Comparison of ENCODE assay signal across 9 cellular contexts in genomic region chr3:195133462-195133861, GRCh38.
DNase-seq lines count a peak whose midpoint lies in the region; ATAC-seq, FAIRE-seq and TF ChIP-seq lines count a peak whose summit lies in the region.
"Had no signal": no experiment of that assay in that cellular context is flagged by ENCODE, and none has a peak within 500 bp of the region (broad histone marks: within the 10 kb centered on the region; RNA-seq: fewer than 3 reads in every experiment).

No MANE protein-coding gene starts in this region.

- no peaks in the 10 kb centered on the region for H4K20me1 ChIP-seq in MM.1S (ENCODE audit: insufficient read depth, low read length)

- H3K9me2 ChIP-seq in MM.1S (replicated peaks; ENCODE audit: insufficient read depth, low read length) = no peaks in the 10 kb centered on the region

- no peaks in the 10 kb centered on the region for H3K9me3 ChIP-seq in MM.1S (replicated peaks; ENCODE audit: insufficient read depth, low read length)

- TF ChIP-seq CTCF in bronchial epithelial cell (IDR thresholded peaks at IDR 0.05; ENCODE audit: insufficient read depth, low read length, severe bottlenecking) = no peak
- TF ChIP-seq CTCF in MM.1S (IDR thresholded peaks at IDR 0.05; ENCODE audit: low read length) = no peak

- peaks cover 2% of the 10 kb centered on the region; the same call in 1 of the 2 replicates for H3K4me1 ChIP-seq in MM.1S (ENCODE audit: low read length)

- peak; percentile 59 for ATAC-seq in sciatic nerve

- TF ChIP-seq POLR2A in GM15510 (IDR thresholded peaks at IDR 0.05; ENCODE audit: borderline replicate concordance, extremely low read depth, insufficient read length) = peak; percentile 16

- DNase-seq in NCI-H1436 (lab: John Stamatoyannopoulos, UW) = peak; percentile 56
- peak; percentile 87 for DNase-seq in bronchial epithelial cell (ENCODE audit: low read depth)
- no peak for DNase-seq in sciatic nerve (ENCODE audit: low spot score)
- no peak for DNase-seq in GM19240 (ENCODE audit: insufficient read length, low spot score)
- no peak for DNase-seq in OCI-M1 (lab: John Stamatoyannopoulos, UW)
- DNase-seq in activated CD8-positive, alpha-beta memory T cell treated with anti-CD3 and anti-CD28 coated beads, Interleukin-2, amount 50 U/mL, for 48 hours = no peak
- no peak for DNase-seq in MM.1S
- DNase-seq: H7 had no signal

- H3K27me3 ChIP-seq in bronchial epithelial cell (ENCODE audit: control insufficient read depth, insufficient read depth, low read length) (no peaks in the 10 kb centered on the region), MM.1S (replicated peaks; ENCODE audit: insufficient read depth, low read length) (no peaks in the 10 kb centered on the region)

- H3K36me3 ChIP-seq in bronchial epithelial cell (ENCODE audit: control insufficient read depth, insufficient read depth, low read length) (no peaks in the 10 kb centered on the region), MM.1S (replicated peaks; ENCODE audit: insufficient read depth, low read length) (no peaks in the 10 kb centered on the region)

- no peaks in the 10 kb centered on the region for H3F3A ChIP-seq in MM.1S (ENCODE audit: insufficient read depth, low read length)

- H2AFZ ChIP-seq in MM.1S (ENCODE audit: low read length) = no peak overlapping the region

- H3K79me2 ChIP-seq in MM.1S (ENCODE audit: low read length) = no peaks in the 10 kb centered on the region

- no peak overlapping the region for H3K27ac ChIP-seq in MM.1S (ENCODE audit: low read length)

- peak; percentile 32 for FAIRE-seq in bronchial epithelial cell (lab: Jason Lieb, UNC)

- H3K4me3 ChIP-seq in bronchial epithelial cell (ENCODE audit: low read depth, low read length) = no peak overlapping the region
- no peak overlapping the region for H3K4me3 ChIP-seq in MM.1S (ENCODE audit: low read length)

- H3K9ac ChIP-seq in MM.1S (ENCODE audit: low read length) = no peak overlapping the region

- H3K4me2 ChIP-seq in MM.1S (ENCODE audit: low read depth, low read length) = no peak overlapping the region

- intact Hi-C loops in sciatic nerve (cut with DNase I) = no loop called here

Comparison
In these comparisons a context has a peak if more than half of its experiments do, and no peak if none do; other contexts are left out.
1. DNase-seq: peak in NCI-H1436 (single experiment) and bronchial epithelial cell (single experiment); none in sciatic nerve (single experiment), GM19240 (single experiment), OCI-M1 (single experiment), activated CD8-positive, alpha-beta memory T cell treated with anti-CD3 and anti-CD28 coated beads, Interleukin-2, amount 50 U/mL, for 48 hours (single experiment) and MM.1S (single experiment).